In genomic region chr11:68441466-68442230, GRCh38 we compare ENCODE assay signal across 1 cellular context.
TF ChIP-seq lines count a peak whose summit lies in the region.

No MANE protein-coding gene starts in this region.

TF ChIP-seq in HepG2, 621 proteins besides CTCF, POLR2A, EP300 and RAD21 (continued from another document):
- TF ChIP-seq CHD2 (IDR thresholded peaks at IDR 0.05; ENCODE audit: low read depth, low read length) (no peak), HIVEP1 (CRISPR knock-in tag; IDR thresholded peaks at IDR 0.05) (no peak), ZNF713 (CRISPR knock-in tag; IDR thresholded peaks at IDR 0.05) (no peak)
TF ChIP-seq in HepG2: peak in this region for 0.
